ENCODE assay signal across 1 cellular context in genomic region chr3:196739671-196740475, GRCh38.
TF ChIP-seq lines count a peak whose summit lies in the region.

TSS of gene PAK2 (plus strand) at chr3:196739857. CDS start at chr3:196782647, 42,790 bp downstream.

TF ChIP-seq in HepG2, 621 proteins besides CTCF, POLR2A, EP300 and RAD21 (continued from another document and continues in another):
- TF ChIP-seq, protein P1, sequence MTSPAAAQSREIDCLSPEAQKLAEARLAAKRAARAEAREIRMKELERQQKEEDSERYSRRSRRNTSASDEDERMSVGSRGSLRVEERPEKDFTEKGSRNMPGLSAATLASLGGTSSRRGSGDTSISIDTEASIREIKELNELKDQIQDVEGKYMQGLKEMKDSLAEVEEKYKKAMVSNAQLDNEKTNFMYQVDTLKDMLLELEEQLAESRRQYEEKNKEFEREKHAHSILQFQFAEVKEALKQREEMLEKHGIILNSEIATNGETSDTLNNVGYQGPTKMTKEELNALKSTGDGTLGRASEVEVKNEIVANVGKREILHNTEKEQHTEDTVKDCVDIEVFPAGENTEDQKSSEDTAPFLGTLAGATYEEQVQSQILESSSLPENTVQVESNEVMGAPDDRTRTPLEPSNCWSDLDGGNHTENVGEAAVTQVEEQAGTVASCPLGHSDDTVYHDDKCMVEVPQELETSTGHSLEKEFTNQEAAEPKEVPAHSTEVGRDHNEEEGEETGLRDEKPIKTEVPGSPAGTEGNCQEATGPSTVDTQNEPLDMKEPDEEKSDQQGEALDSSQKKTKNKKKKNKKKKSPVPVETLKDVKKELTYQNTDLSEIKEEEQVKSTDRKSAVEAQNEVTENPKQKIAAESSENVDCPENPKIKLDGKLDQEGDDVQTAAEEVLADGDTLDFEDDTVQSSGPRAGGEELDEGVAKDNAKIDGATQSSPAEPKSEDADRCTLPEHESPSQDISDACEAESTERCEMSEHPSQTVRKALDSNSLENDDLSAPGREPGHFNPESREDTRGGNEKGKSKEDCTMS (CRISPR knock-in tag; conservative IDR thresholded peaks at IDR 0.05) = no peak
- TF ChIP-seq DR1 (CRISPR knock-in tag; IDR thresholded peaks at IDR 0.05) (no peak; the same call in 1 of the 2 replicates), KDM5B (CRISPR knock-in tag; IDR thresholded peaks at IDR 0.05; ENCODE audit: borderline replicate concordance) (peak; percentile 50; the same call in 1 of the 2 replicates), ATF7 (IDR thresholded peaks at IDR 0.05) (no peak), ATF7 (CRISPR knock-in tag; IDR thresholded peaks at IDR 0.05) (no peak), ERF (CRISPR knock-in tag; IDR thresholded peaks at IDR 0.05) (peak; percentile 51; the same call in 1 of the 2 replicates), ZNF350 (CRISPR knock-in tag; IDR thresholded peaks at IDR 0.05; ENCODE audit: borderline replicate concordance, low read depth) (no peak), TEAD2 (CRISPR knock-in tag; IDR thresholded peaks at IDR 0.05) (no peak), ARID3A (IDR thresholded peaks at IDR 0.05; ENCODE audit: low read depth, low read length) (no peak), LCORL (IDR thresholded peaks at IDR 0.05) (no peak), LCORL (CRISPR knock-in tag; IDR thresholded peaks at IDR 0.05) (no peak), HIVEP1 (CRISPR knock-in tag; IDR thresholded peaks at IDR 0.05) (no peak), SP2 (CRISPR knock-in tag; IDR thresholded peaks at IDR 0.05) (no peak), USF2 (IDR thresholded peaks at IDR 0.05; ENCODE audit: low read depth, low read length) (no peak), USF2 (CRISPR knock-in tag; IDR thresholded peaks at IDR 0.05; ENCODE audit: borderline replicate concordance) (no peak), ZNF775 (CRISPR knock-in tag; IDR thresholded peaks at IDR 0.05; ENCODE audit: borderline replicate concordance) (no peak), ZNF367 (CRISPR knock-in tag; IDR thresholded peaks at IDR 0.05; ENCODE audit: borderline replicate concordance) (peak; percentile 77; the same call in 1 of the 2 replicates), ZNF678 (CRISPR knock-in tag; IDR thresholded peaks at IDR 0.05) (no peak), MLLT10 (CRISPR knock-in tag; IDR thresholded peaks at IDR 0.05) (no peak), SP140L (CRISPR knock-in tag; IDR thresholded peaks at IDR 0.05; ENCODE audit: borderline replicate concordance) (no peak), FOSL1 (CRISPR knock-in tag; IDR thresholded peaks at IDR 0.05; ENCODE audit: borderline replicate concordance) (no peak), SMAD3 (CRISPR knock-in tag; IDR thresholded peaks at IDR 0.05) (0 out of 2 replicates have a peak, but pooled peaks have one; percentile 21), ZSCAN5A (CRISPR knock-in tag; IDR thresholded peaks at IDR 0.05; ENCODE audit: borderline replicate concordance) (no peak), ZNF644 (CRISPR knock-in tag; IDR thresholded peaks at IDR 0.05; ENCODE audit: low read depth) (no peak), MAZ (IDR thresholded peaks at IDR 0.05; ENCODE audit: borderline replicate concordance, low read depth, low read length) (peak; percentile 62; the same call in 1 of the 2 replicates), MAZ (CRISPR knock-in tag; IDR thresholded peaks at IDR 0.05; ENCODE audit: low read depth) (peak; percentile 87), YEATS2 (CRISPR knock-in tag; IDR thresholded peaks at IDR 0.05; ENCODE audit: borderline replicate concordance) (peak; percentile 26; the same call in 1 of the 2 replicates), KAT8 (CRISPR knock-in tag; IDR thresholded peaks at IDR 0.05) (peak; percentile 55), ZNF512B (CRISPR knock-in tag; IDR thresholded peaks at IDR 0.05; ENCODE audit: borderline replicate concordance) (no peak), ZBTB3 (CRISPR knock-in tag; IDR thresholded peaks at IDR 0.05; ENCODE audit: borderline replicate concordance, low read depth) (0 out of 2 replicates have a peak, but pooled peaks have one; percentile 27), ZNF280D (CRISPR knock-in tag; IDR thresholded peaks at IDR 0.05) (no peak), JDP2 (CRISPR knock-in tag; IDR thresholded peaks at IDR 0.05; ENCODE audit: borderline replicate concordance) (no peak)
- TF ChIP-seq, protein P2, sequence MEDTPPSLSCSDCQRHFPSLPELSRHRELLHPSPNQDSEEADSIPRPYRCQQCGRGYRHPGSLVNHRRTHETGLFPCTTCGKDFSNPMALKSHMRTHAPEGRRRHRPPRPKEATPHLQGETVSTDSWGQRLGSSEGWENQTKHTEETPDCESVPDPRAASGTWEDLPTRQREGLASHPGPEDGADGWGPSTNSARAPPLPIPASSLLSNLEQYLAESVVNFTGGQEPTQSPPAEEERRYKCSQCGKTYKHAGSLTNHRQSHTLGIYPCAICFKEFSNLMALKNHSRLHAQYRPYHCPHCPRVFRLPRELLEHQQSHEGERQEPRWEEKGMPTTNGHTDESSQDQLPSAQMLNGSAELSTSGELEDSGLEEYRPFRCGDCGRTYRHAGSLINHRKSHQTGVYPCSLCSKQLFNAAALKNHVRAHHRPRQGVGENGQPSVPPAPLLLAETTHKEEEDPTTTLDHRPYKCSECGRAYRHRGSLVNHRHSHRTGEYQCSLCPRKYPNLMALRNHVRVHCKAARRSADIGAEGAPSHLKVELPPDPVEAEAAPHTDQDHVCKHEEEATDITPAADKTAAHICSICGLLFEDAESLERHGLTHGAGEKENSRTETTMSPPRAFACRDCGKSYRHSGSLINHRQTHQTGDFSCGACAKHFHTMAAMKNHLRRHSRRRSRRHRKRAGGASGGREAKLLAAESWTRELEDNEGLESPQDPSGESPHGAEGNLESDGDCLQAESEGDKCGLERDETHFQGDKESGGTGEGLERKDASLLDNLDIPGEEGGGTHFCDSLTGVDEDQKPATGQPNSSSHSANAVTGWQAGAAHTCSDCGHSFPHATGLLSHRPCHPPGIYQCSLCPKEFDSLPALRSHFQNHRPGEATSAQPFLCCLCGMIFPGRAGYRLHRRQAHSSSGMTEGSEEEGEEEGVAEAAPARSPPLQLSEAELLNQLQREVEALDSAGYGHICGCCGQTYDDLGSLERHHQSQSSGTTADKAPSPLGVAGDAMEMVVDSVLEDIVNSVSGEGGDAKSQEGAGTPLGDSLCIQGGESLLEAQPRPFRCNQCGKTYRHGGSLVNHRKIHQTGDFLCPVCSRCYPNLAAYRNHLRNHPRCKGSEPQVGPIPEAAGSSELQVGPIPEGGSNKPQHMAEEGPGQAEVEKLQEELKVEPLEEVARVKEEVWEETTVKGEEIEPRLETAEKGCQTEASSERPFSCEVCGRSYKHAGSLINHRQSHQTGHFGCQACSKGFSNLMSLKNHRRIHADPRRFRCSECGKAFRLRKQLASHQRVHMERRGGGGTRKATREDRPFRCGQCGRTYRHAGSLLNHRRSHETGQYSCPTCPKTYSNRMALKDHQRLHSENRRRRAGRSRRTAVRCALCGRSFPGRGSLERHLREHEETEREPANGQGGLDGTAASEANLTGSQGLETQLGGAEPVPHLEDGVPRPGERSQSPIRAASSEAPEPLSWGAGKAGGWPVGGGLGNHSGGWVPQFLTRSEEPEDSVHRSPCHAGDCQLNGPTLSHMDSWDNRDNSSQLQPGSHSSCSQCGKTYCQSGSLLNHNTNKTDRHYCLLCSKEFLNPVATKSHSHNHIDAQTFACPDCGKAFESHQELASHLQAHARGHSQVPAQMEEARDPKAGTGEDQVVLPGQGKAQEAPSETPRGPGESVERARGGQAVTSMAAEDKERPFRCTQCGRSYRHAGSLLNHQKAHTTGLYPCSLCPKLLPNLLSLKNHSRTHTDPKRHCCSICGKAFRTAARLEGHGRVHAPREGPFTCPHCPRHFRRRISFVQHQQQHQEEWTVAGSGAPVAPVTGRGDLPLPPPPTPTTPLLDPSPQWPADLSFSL (CRISPR knock-in tag; IDR thresholded peaks at IDR 0.05) = no peak
- TF ChIP-seq, protein P3, sequence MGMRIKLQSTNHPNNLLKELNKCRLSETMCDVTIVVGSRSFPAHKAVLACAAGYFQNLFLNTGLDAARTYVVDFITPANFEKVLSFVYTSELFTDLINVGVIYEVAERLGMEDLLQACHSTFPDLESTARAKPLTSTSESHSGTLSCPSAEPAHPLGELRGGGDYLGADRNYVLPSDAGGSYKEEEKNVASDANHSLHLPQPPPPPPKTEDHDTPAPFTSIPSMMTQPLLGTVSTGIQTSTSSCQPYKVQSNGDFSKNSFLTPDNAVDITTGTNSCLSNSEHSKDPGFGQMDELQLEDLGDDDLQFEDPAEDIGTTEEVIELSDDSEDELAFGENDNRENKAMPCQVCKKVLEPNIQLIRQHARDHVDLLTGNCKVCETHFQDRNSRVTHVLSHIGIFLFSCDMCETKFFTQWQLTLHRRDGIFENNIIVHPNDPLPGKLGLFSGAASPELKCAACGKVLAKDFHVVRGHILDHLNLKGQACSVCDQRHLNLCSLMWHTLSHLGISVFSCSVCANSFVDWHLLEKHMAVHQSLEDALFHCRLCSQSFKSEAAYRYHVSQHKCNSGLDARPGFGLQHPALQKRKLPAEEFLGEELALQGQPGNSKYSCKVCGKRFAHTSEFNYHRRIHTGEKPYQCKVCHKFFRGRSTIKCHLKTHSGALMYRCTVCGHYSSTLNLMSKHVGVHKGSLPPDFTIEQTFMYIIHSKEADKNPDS (CRISPR knock-in tag; IDR thresholded peaks at IDR 0.05) = no peak
